ENCODE assay signal across 11 cellular contexts in the genomic region with DNA sequence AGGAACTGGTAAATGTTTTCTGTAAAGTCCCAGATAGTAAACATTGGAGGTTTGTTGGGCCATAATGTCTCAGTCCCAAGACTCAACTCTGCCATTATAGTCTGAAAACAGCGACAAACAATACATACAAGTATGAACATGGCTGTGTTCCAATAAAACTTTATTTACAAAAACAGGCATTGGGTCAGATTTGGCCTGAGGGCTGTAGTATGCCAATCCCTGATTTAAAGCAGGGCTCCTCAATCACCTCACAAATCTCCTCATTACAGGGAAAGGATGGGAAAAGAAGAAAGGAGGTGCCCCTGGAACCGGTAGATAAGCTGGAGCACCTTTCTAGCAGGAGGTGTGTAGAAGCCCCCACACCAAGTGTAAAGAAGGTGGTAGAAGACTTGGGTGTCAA. TPM values are rescaled to one million over a fixed set of nuclear protein-coding genes. Genes with fewer than 3 reads are reported as not detected.
"Had no signal": no experiment of that assay in that cellular context is flagged by ENCODE, and none has a peak within 500 bp of the region (broad histone marks: within the 10 kb centered on the region; RNA-seq: fewer than 3 reads in every experiment).

No MANE protein-coding gene starts in this region.

- H3K4me3 Mint-ChIP-seq: HFFc6 had no signal

- H3K27ac Mint-ChIP-seq: HFFc6 had no signal

- H3K27ac ChIP-seq: GM23248, HL-60 had no signal

- H3K4me1 ChIP-seq: HAP-1 had no signal

- H3K36me3 ChIP-seq: HAP-1 had no signal

- DNase-seq: GM23248, GOT3, H7, HFFc6, IMR-90, KBM-7 had no signal

- H3K9me3 Mint-ChIP-seq: HFFc6 had no signal

- H3K9me3 ChIP-seq: HAP-1 had no signal

- ATAC-seq: HCT116 had no signal

- H3K4me3 ChIP-seq: GM23248, HAP-1 had no signal

- H3K9ac ChIP-seq: GM23248 had no signal

- H2AFZ ChIP-seq: GM23248 had no signal

RNA-seq across cellular contexts. Expression of a gene that starts 48.9 kb away (rescaled TPM):
- total RNA-seq: GM23248, H4, H7, HFFc6, HT1080, IMR-90 had no signal
- polyA plus RNA-seq: GM23248, IMR-90 had no signal
